Comparison of ENCODE assay signal across 8 cellular contexts in genomic region chr1:115771847-115772457, GRCh38. TPM values are rescaled to one million over a fixed set of nuclear protein-coding genes. Genes with fewer than 3 reads are reported as not detected.
DNase-seq lines count a peak whose midpoint lies in the region; ATAC-seq and TF ChIP-seq lines count a peak whose summit lies in the region.

No MANE protein-coding gene starts in this region.

- peak overlapping the region; percentile 82 for H3K27ac Mint-ChIP-seq in endodermal cell

- peak; percentile 79 for DNase-seq in ACHN
- DNase-seq in NB4 (ENCODE audit: low read depth): peak; percentile 81
- DNase-seq in SHP77 (lab: John Stamatoyannopoulos, UW): peak; percentile 78 to 89
- DNase-seq in endodermal cell: peak; percentile 92
- peak; percentile 76 to 90 for DNase-seq in lower leg skin (ENCODE audit: low spot score in 2 of 2)
- peak; percentile 39 for DNase-seq in transverse colon

- H3K4me1 ChIP-seq in endodermal cell (ENCODE audit: control insufficient read depth, insufficient read depth, low read length) (peaks cover 5% of the 10 kb centered on the region), transverse colon (peaks cover 0 to 6% (median 0%) of the 10 kb centered on the region in 4 donors)

- no peaks in the 10 kb centered on the region for H3K27me3 Mint-ChIP-seq in endodermal cell (ENCODE audit: insufficient read depth)

- no peaks in the 10 kb centered on the region for H3K9me3 Mint-ChIP-seq in endodermal cell

- no peak overlapping the region for H3K4me3 ChIP-seq in NB4 (ENCODE audit: low read depth, low read length)
- H3K4me3 ChIP-seq in endodermal cell (ENCODE audit: low read length): peak overlapping the region; percentile 43
- H3K4me3 ChIP-seq in lower leg skin (ENCODE audit: low read depth, poor library complexity, severe bottlenecking): no peak overlapping the region
- peak overlapping the region in 1 of 4 donors; percentile 29 for H3K4me3 ChIP-seq in transverse colon

- TF ChIP-seq EP300 in transverse colon (IDR thresholded peaks at IDR 0.05; ENCODE audit: low read depth): no peak

- H3K4me1 Mint-ChIP-seq in endodermal cell: peaks cover 10% of the 10 kb centered on the region

- H3K36me3 ChIP-seq in endodermal cell (ENCODE audit: control insufficient read depth, insufficient read depth, low read length): no peaks in the 10 kb centered on the region
- H3K36me3 ChIP-seq in transverse colon: no peaks in the 10 kb centered on the region

- no peak overlapping the region for H3K27ac ChIP-seq in endodermal cell (ENCODE audit: low read depth, low read length)
- H3K27ac ChIP-seq in transverse colon: peak overlapping the region in 2 of 4 donors; percentile 22 to 30

- TF ChIP-seq CTCF in GM12874 (IDR thresholded peaks at IDR 0.05; ENCODE audit: insufficient read depth, low read depth, low read length) (peak; percentile 67), NB4 (IDR thresholded peaks at IDR 0.05; ENCODE audit: low read depth, low read length) (peak; percentile 72), endodermal cell (conservative IDR thresholded peaks at IDR 0.05) (peak; percentile 86), lower leg skin (IDR thresholded peaks at IDR 0.05) (no peak), transverse colon (IDR thresholded peaks at IDR 0.05) (peak; percentile 57 to 75 (median 72))

- ATAC-seq in HG02759 (IDR thresholded peaks at IDR 0.05; ENCODE audit: unreplicated experiment): peak; percentile 89

- H3K27me3 ChIP-seq in endodermal cell (ENCODE audit: control insufficient read depth, insufficient read depth, low read length, poor library complexity, severe bottlenecking) (no peaks in the 10 kb centered on the region), transverse colon (no peaks in the 10 kb centered on the region)

- no peak overlapping the region for H3K9ac ChIP-seq in endodermal cell (ENCODE audit: extremely low read depth, low read length, poor library complexity, severe bottlenecking)

- no peaks in the 10 kb centered on the region for H3K9me3 ChIP-seq in endodermal cell (ENCODE audit: control insufficient read depth, low read length)
- H3K9me3 ChIP-seq in transverse colon: no peaks in the 10 kb centered on the region

- in situ Hi-C loops in ACHN (cut with HindIII; ENCODE audit: low pct_ligation_motif_present, low pct_unique_long_range_greater_than_20kb, low sequenced_read_pairs): no loop called here
- in situ Hi-C loops in transverse colon (cut with MboI; ENCODE audit: low pct_ligation_motif_present in 1 of 4, low pct_unique_long_range_greater_than_20kb in 1 of 4, low sequenced_read_pairs in 3 of 4): loop anchor here in 3 of 4 donors (5.0 to 25.0 kb wide), 3 partner anchors 157 to 635 kb away; no protein-coding TSS in a partner anchor

- TF ChIP-seq POLR2A in NB4 (IDR thresholded peaks at IDR 0.05; ENCODE audit: extremely low read depth, insufficient read length) (no peak), lower leg skin (IDR thresholded peaks at IDR 0.05) (no peak), transverse colon (IDR thresholded peaks at IDR 0.05) (no peak)

- peak overlapping the region; percentile 40 for H3K4me3 Mint-ChIP-seq in endodermal cell

- intact Hi-C loops in lower leg skin (cut with DNase I; ENCODE audit: low total_unique reads) (no loop called here), transverse colon (cut with DNase I; ENCODE audit: low total_unique reads) (loop anchor here (2.0 to 10.0 kb wide), 2 partner anchors 55 to 157 kb away; no protein-coding TSS in a partner anchor)

- no peaks in the 10 kb centered on the region for H3K36me3 Mint-ChIP-seq in endodermal cell (ENCODE audit: low read depth)

- WGBS in endodermal cell (ENCODE audit: insufficient coverage in 1 of 2, insufficient read length in 1 of 2), 2 experiments: 37 to 77% methylated on average over 4 to 10 of the region's 10 CpGs
- WGBS in lower leg skin, 2 donors: 27 to 28% methylated on average over 10 of the region's 10 CpGs
- WGBS in transverse colon (ENCODE audit: low coverage in 1 of 2), 2 donors: 29 to 60% methylated on average over 1 to 10 of the region's 10 CpGs

RNA-seq across cellular contexts. Expression of gene CASQ2, which starts 3.4 kb away (rescaled TPM):
- total RNA-seq in endodermal cell (not detected), lower leg skin (1 to 10 TPM in 3 of 4 donors, under 1 TPM in 1; 0.19 to 4.9 (median 2.0) TPM), transverse colon (10 to 100 TPM in 2 of 4 donors, 1 to 10 TPM in 2; 5.9 to 11.2 (median 9.4) TPM)
- 0.82 TPM for polyA plus RNA-seq in endodermal cell (2013, experiment 1 of 2)
- 0.99 TPM for polyA plus RNA-seq in endodermal cell (2013, experiment 2 of 2)

Comparison
In these comparisons a context has a peak if more than half of its experiments do, and no peak if none do; other contexts are left out.
1. DNase-seq: peak in every context shown above with its lines; median percentile 92 in endodermal cell; 84 in SHP77; 83 in lower leg skin; 81 in NB4; 79 in ACHN; 39 in transverse colon.
2. CTCF ChIP-seq: peak in GM12874 (single experiment), NB4 (single experiment), endodermal cell (single experiment) and transverse colon (5 of 5); none in lower leg skin (0 of 3).